Comparison of ENCODE assay signal across 14 cellular contexts in the genomic region with DNA sequence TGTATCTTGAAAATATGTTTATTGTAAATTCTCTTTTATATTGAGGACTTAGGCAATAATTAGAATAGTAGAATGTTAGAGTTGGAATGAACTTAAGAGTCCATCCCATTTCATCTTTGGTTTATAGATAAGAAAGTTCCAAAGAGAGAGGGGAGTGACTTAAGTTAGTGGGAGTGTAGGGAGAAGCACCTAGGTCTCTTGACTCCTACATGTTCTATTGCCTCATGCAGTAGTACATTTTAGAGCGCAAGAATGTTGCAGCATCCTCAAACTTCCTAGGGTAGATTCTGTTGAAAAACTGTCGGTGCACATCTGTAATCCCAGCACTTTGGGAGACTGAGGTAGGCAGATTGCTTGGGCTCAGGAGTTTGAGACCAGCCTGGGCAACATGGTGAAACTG. TPM values are rescaled to one million over a fixed set of nuclear protein-coding genes. Genes with fewer than 3 reads are reported as not detected.
DNase-seq lines count a peak whose midpoint lies in the region; ATAC-seq and TF ChIP-seq lines count a peak whose summit lies in the region.
"Had no signal": no experiment of that assay in that cellular context is flagged by ENCODE, and none has a peak within 500 bp of the region (broad histone marks: within the 10 kb centered on the region; RNA-seq: fewer than 3 reads in every experiment).

No MANE protein-coding gene starts in this region.

- ATAC-seq in T-helper 17 cell: no peak
- no peak for ATAC-seq in HG02588 (IDR thresholded peaks at IDR 0.05; ENCODE audit: unreplicated experiment)

- H3K27me3 Mint-ChIP-seq in T-helper 17 cell: no peaks in the 10 kb centered on the region
- H3K27me3 Mint-ChIP-seq: CD4-positive, alpha-beta memory T cell had no signal

- H3K4me3 ChIP-seq in fibroblast of pulmonary artery (replicated peaks; ENCODE audit: low read depth, low read length): no peak overlapping the region
- H3K4me3 ChIP-seq: HAP-1 had no signal

- TF ChIP-seq CTCF in fibroblast of pulmonary artery (IDR thresholded peaks at IDR 0.05; ENCODE audit: low read length, missing control alignments): no peak

- no peaks in the 10 kb centered on the region for H3K9me3 ChIP-seq in T-helper 17 cell (ENCODE audit: control insufficient read depth, low read length, poor library complexity, severe bottlenecking)
- H3K9me3 ChIP-seq: HAP-1 had no signal

- peaks cover 8% of the 10 kb centered on the region for H3K36me3 Mint-ChIP-seq in T-helper 17 cell (ENCODE audit: low read depth)

- H3K4me1 Mint-ChIP-seq in T-helper 17 cell: peaks cover 20% of the 10 kb centered on the region

- no peak overlapping the region for H3K4me3 Mint-ChIP-seq in T-helper 17 cell
- H3K4me3 Mint-ChIP-seq: CD4-positive, alpha-beta memory T cell; HFFc6 had no signal

- H3K27ac Mint-ChIP-seq in T-helper 17 cell: peak overlapping the region; percentile 22
- H3K27ac Mint-ChIP-seq: HFFc6 had no signal

- DNase-seq in OCI-M1 (lab: John Stamatoyannopoulos, UW) (peak; percentile 8), T-helper 17 cell (no peak), fibroblast of pulmonary artery (ENCODE audit: low read depth) (peak; percentile 6), germinal center (ENCODE audit: low spot score) (no peak)
- DNase-seq in stimulated activated CD4-positive, alpha-beta T cell treated with anti-CD3 and anti-CD28 coated beads, Interleukin-2, amount 100 ng/mL, for 48 hours: no peak
- DNase-seq: C1 segment of cervical spinal cord; Calu3; CD4-positive, alpha-beta memory T cell; COR-L47; DND-41; GOT3; HFFc6 had no signal

RNA-seq across cellular contexts. Expression of gene RRM1, which starts 8.7 kb away (rescaled TPM):
- total RNA-seq in T-helper 17 cell: 10 to 100 TPM; 54.9 to 66.5 TPM

Comparison
In these comparisons a context has a peak if more than half of its experiments do, and no peak if none do; other contexts are left out.
1. DNase-seq: peak in OCI-M1 (single experiment) and fibroblast of pulmonary artery (single experiment); none in T-helper 17 cell (0 of 3), germinal center (single experiment) and stimulated activated CD4-positive, alpha-beta T cell treated with anti-CD3 and anti-CD28 coated beads, Interleukin-2, amount 100 ng/mL, for 48 hours (0 of 2).